In genomic region chr5:131825404-131826013, GRCh38 we compare ENCODE assay signal across 15 cellular contexts. TPM values are rescaled to one million over a fixed set of nuclear protein-coding genes. Genes with fewer than 3 reads are reported as not detected.
DNase-seq lines count a peak whose midpoint lies in the region; ATAC-seq, FAIRE-seq and TF ChIP-seq lines count a peak whose summit lies in the region.
"Had no signal": no experiment of that assay in that cellular context is flagged by ENCODE, and none has a peak within 500 bp of the region (broad histone marks: within the 10 kb centered on the region; RNA-seq: fewer than 3 reads in every experiment).

No MANE protein-coding gene starts in this region.

- no peak overlapping the region for H3K27ac ChIP-seq in kidney (ENCODE audit: low read depth in 2 of 2, low read length in 2 of 2)
- H3K27ac ChIP-seq: foreskin keratinocyte, upper lobe of right lung had no signal

- H3K9ac ChIP-seq in kidney (ENCODE audit: low read length in 2 of 2) = no peak overlapping the region

- no peak overlapping the region for H3K4me3 ChIP-seq in kidney (ENCODE audit: low read length in 2 of 2)
- H3K4me3 ChIP-seq: upper lobe of right lung had no signal

- ATAC-seq in GM19351 (IDR thresholded peaks at IDR 0.05; ENCODE audit: unreplicated experiment) (peak; percentile 94), HG03025 (IDR thresholded peaks at IDR 0.05; ENCODE audit: low FRiP score, unreplicated experiment) (peak; percentile 79), GM18868 (IDR thresholded peaks at IDR 0.05; ENCODE audit: unreplicated experiment) (no peak)
- ATAC-seq: foreskin keratinocyte, T-helper 17 cell, upper lobe of right lung had no signal

- DNase-seq in astrocyte of the hippocampus (ENCODE audit: low read depth, low spot score) (peak; percentile 13), NCI-H1417 treated with DMSO at 0.1 percent for 48 hours (lab: John Stamatoyannopoulos, UW) (no peak), kidney (no peak), cortex of kidney (lab: John Stamatoyannopoulos, UW) (no peak)
- DNase-seq: anterior cingulate cortex; foreskin keratinocyte; NCI-H1694; NCI-H82; stimulated activated CD8-positive, alpha-beta memory T cell treated with anti-CD3 and anti-CD28 coated beads, Interleukin-4, amount 100 ng/mL, for 48 hours; T-helper 17 cell; upper lobe of right lung had no signal

- no peaks in the 10 kb centered on the region for H3K9me3 ChIP-seq in kidney (ENCODE audit: control insufficient read depth in 1 of 2, low read length in 2 of 2)
- H3K9me3 ChIP-seq: upper lobe of right lung had no signal

- no peak for FAIRE-seq in kidney (lab: Jason Lieb, UNC)

- intact Hi-C loops in kidney (cut with DNase I) = no loop called here

- no peaks in the 10 kb centered on the region for H3K36me3 ChIP-seq in kidney (ENCODE audit: control insufficient read depth in 1 of 2, insufficient read depth in 2 of 2, low read length in 2 of 2)
- H3K36me3 ChIP-seq: upper lobe of right lung had no signal

- TF ChIP-seq CTCF in GM12873 (IDR thresholded peaks at IDR 0.05; ENCODE audit: insufficient read depth, low read depth, low read length, missing control alignments) = peak; percentile 7
- TF ChIP-seq CTCF in kidney (IDR thresholded peaks at IDR 0.05; ENCODE audit: borderline replicate concordance, extremely low read depth, insufficient read depth) = no peak

- no peaks in the 10 kb centered on the region for H3K4me1 ChIP-seq in kidney (ENCODE audit: control insufficient read depth in 1 of 2, insufficient read depth in 1 of 2, low read depth in 1 of 2, low read length in 2 of 2)
- H3K4me1 ChIP-seq: foreskin keratinocyte, upper lobe of right lung had no signal

RNA-seq across cellular contexts. Expression of gene FNIP1, which starts 28.7 kb away (rescaled TPM):
- 31.1 TPM for total RNA-seq in kidney
- 2.9 TPM for polyA plus RNA-seq in kidney (ENCODE audit: insufficient read depth, low read depth, low replicate concordance)
